Comparison of ENCODE assay signal across 13 cellular contexts in genomic region chr1:162213281-162213909, GRCh38.
DNase-seq lines count a peak whose midpoint lies in the region; ATAC-seq and TF ChIP-seq lines count a peak whose summit lies in the region.
"Had no signal": no experiment of that assay in that cellular context is flagged by ENCODE, and none has a peak within 500 bp of the region (broad histone marks: within the 10 kb centered on the region; RNA-seq: fewer than 3 reads in every experiment).

No MANE protein-coding gene starts in this region.

- ATAC-seq in GM19324 (IDR thresholded peaks at IDR 0.05; ENCODE audit: low FRiP score, unreplicated experiment) (no peak), HG03565 (IDR thresholded peaks at IDR 0.05; ENCODE audit: unreplicated experiment) (no peak)
- ATAC-seq: effector memory CD8-positive, alpha-beta T cell; natural killer cell treated with Interleukin-12 subunit alpha and Interleukin-12 subunit beta and Interleukin-15 and Interleukin-18, amount 100 ng/mL, for 72 hours had no signal

- DNase-seq in AG20443 (ENCODE audit: low spot score), result peak; percentile 21
- DNase-seq in T1000 (lab: John Stamatoyannopoulos, UW), result peak; percentile 14
- peak in 38 of 42 donors; percentile 12 to 66 (median 40) for DNase-seq in head of caudate nucleus
- DNase-seq in ovary, result peak in 4 of 5 donors; percentile 19 to 52 (median 37)
- no peak for DNase-seq in nephron progenitor cell
- no peak for DNase-seq in GM13977 (ENCODE audit: low spot score)
- DNase-seq: activated CD8-positive, alpha-beta memory T cell treated with anti-CD3 and anti-CD28 coated beads, Interleukin-2, amount 50 U/mL, for 4 hours; effector memory CD8-positive, alpha-beta T cell had no signal

- peaks cover 62% of the 10 kb centered on the region for H3K4me1 Mint-ChIP-seq in nephron progenitor cell
- H3K4me1 Mint-ChIP-seq: B cell had no signal

- no peaks in the 10 kb centered on the region for H3K27me3 ChIP-seq in ovary

- H3K27ac Mint-ChIP-seq in nephron progenitor cell, result no peak overlapping the region
- H3K27ac Mint-ChIP-seq: B cell; effector memory CD8-positive, alpha-beta T cell; natural killer cell treated with Interleukin-12 subunit alpha and Interleukin-12 subunit beta and Interleukin-15 and Interleukin-18, amount 100 ng/mL, for 72 hours had no signal

- peaks cover 4% of the 10 kb centered on the region for H3K27me3 Mint-ChIP-seq in nephron progenitor cell (ENCODE audit: low read depth, poor library complexity)

- TF ChIP-seq CTCF in ovary (IDR thresholded peaks at IDR 0.05) (no peak), nephron progenitor cell (IDR thresholded peaks at IDR 0.05) (no peak), GM13977 (IDR thresholded peaks at IDR 0.05; ENCODE audit: extremely low read depth, insufficient read depth, missing control alignments) (no peak)

- no peak overlapping the region for H3K4me3 Mint-ChIP-seq in nephron progenitor cell
- H3K4me3 Mint-ChIP-seq: B cell; effector memory CD8-positive, alpha-beta T cell; natural killer cell treated with Interleukin-12 subunit alpha and Interleukin-12 subunit beta and Interleukin-15 and Interleukin-18, amount 100 ng/mL, for 72 hours had no signal

- peaks cover 4% of the 10 kb centered on the region for H3K4me1 ChIP-seq in ovary (ENCODE audit: insufficient read depth)

- no peaks in the 10 kb centered on the region for H3K9me3 ChIP-seq in ovary

- in situ Hi-C loops in GM13977 (cut with MboI; ENCODE audit: low pct_unique_long_range_greater_than_20kb, low sequenced_read_pairs, unreplicated experiment), result no loop called here

- intact Hi-C loops in head of caudate nucleus (cut with DNase I), result no loop called here
- intact Hi-C loops in ovary (cut with DNase I), result no loop called here

- H3K36me3 Mint-ChIP-seq in nephron progenitor cell (ENCODE audit: low read depth), result no peaks in the 10 kb centered on the region
- H3K36me3 Mint-ChIP-seq: natural killer cell treated with Interleukin-12 subunit alpha and Interleukin-12 subunit beta and Interleukin-15 and Interleukin-18, amount 100 ng/mL, for 72 hours had no signal

- no peaks in the 10 kb centered on the region for H3K36me3 ChIP-seq in ovary

- no peak overlapping the region for H3K4me3 ChIP-seq in ovary
- H3K4me3 ChIP-seq: GM12878 had no signal

- no peaks in the 10 kb centered on the region for H3K9me3 Mint-ChIP-seq in nephron progenitor cell
- H3K9me3 Mint-ChIP-seq: effector memory CD8-positive, alpha-beta T cell; natural killer cell treated with Interleukin-12 subunit alpha and Interleukin-12 subunit beta and Interleukin-15 and Interleukin-18, amount 100 ng/mL, for 72 hours had no signal

- H3K27ac ChIP-seq in ovary, result no peak overlapping the region

- no peak for TF ChIP-seq EP300 in ovary (IDR thresholded peaks at IDR 0.05)

- TF ChIP-seq POLR2A in ovary (IDR thresholded peaks at IDR 0.05), result no peak

- 7 to 21% (median 13%) methylated on average over 7 of the region's 7 CpGs for WGBS in ovary, 3 donors

Comparison
In these comparisons a context has a peak if more than half of its experiments do, and no peak if none do; other contexts are left out.
1. DNase-seq: peak in AG20443 (single experiment), T1000 (single experiment), head of caudate nucleus (38 of 42) and ovary (4 of 5); none in nephron progenitor cell (single experiment) and GM13977 (single experiment).